35 cellular contexts compared by ENCODE assay signal in genomic region chr2:176145085-176145969, GRCh38. TPM values are rescaled to one million over a fixed set of nuclear protein-coding genes. Genes with fewer than 3 reads are reported as not detected.
"Had no signal": no experiment of that assay in that cellular context is flagged by ENCODE, and none has a peak within 500 bp of the region (broad histone marks: within the 10 kb centered on the region; RNA-seq: fewer than 3 reads in every experiment).

No MANE protein-coding gene starts in this region.

- H3K36me3 Mint-ChIP-seq: activated CD4-positive, alpha-beta memory T cell treated with anti-CD3 and anti-CD28 coated beads for 36 hours; activated naive CD4-positive, alpha-beta T cell treated with anti-CD3 and anti-CD28 coated beads, Interleukin-2, amount 10 ng/mL, durations not matched to agents 7 days and 5 days; activated naive CD8-positive, alpha-beta T cell; WTC11 had no signal

- H3K27ac Mint-ChIP-seq: activated CD4-positive, alpha-beta memory T cell treated with anti-CD3 and anti-CD28 coated beads for 36 hours; activated naive CD4-positive, alpha-beta T cell treated with anti-CD3 and anti-CD28 coated beads, Interleukin-2, amount 10 ng/mL, durations not matched to agents 7 days and 5 days; activated naive CD8-positive, alpha-beta T cell; activated naive CD8-positive, alpha-beta T cell treated with anti-CD3 and anti-CD28 coated beads, Interleukin-2, amount 50 U/mL, for 24 hours; T-helper 1 cell treated with Interleukin-12 subunit alpha and Interleukin-12 subunit beta and Interleukin-4 antibody, amounts not matched to agents 30 μg/mL and 1 μg/mL, for 36 hours; T-helper 2 cell treated with Interferon-gamma antibody and Interleukin-4, amounts not matched to agents 5 μg/mL and 100 μg/mL, for 36 hours; WTC11 had no signal

- H3K4me3 ChIP-seq: Peyer's patch, SJSA1 had no signal

- DNase-seq: activated CD4-positive, alpha-beta memory T cell treated with anti-CD3 and anti-CD28 coated beads for 36 hours; activated CD4-positive, alpha-beta T cell treated with anti-CD3 and anti-CD28 coated beads for 4 hours; activated CD4-positive, alpha-beta T cell treated with anti-CD3 and anti-CD28 coated beads, Interleukin-2, amount 50 U/mL, for 1 hour; activated CD8-positive, alpha-beta memory T cell treated with anti-CD3 and anti-CD28 coated beads, Interleukin-2, amount 50 U/mL, for 4 hours; activated effector memory CD4-positive, alpha-beta T cell treated with Interleukin-2 at 50 U/mL for 16 hours; activated naive CD4-positive, alpha-beta T cell treated with anti-CD3 and anti-CD28 coated beads, Interleukin-2, amount 10 ng/mL, durations not matched to agents 7 days and 5 days; activated naive CD8-positive, alpha-beta T cell treated with anti-CD3 and anti-CD28 coated beads, Interleukin-2, amount 50 U/mL, for 24 hours; activated T-cell treated with anti-CD3 and anti-CD28 coated beads, Interleukin-2, amount 50 U/mL, for 48 hours; anterior cingulate cortex; central memory CD4-positive, alpha-beta T cell; MM.1S; MV-4-11; NCI-H1092; NCI-H1436 treated with DMSO at 0.1 percent for 48 hours; NCI-H1694 treated with DMSO at 0.1 percent for 48 hours; NCI-H2029 treated with DMSO at 0.1 percent for 48 hours; NCI-H2107; NCI-H2171; NCI-H510A; NCI-H526; NCI-H748 treated with DMSO at 0.1 percent for 48 hours; NK-92 treated with Interleukin-12 subunit alpha and Interleukin-12 subunit beta, amount 100 ng/mL, for 24 hours; PC-3; Peyer's patch; RPMI8226; SHP77 treated with DMSO at 0.1 percent for 48 hours; SK-N-SH had no signal

- H3K36me3 ChIP-seq: Peyer's patch, SJSA1 had no signal

- H3K9me3 Mint-ChIP-seq: activated CD4-positive, alpha-beta memory T cell treated with anti-CD3 and anti-CD28 coated beads for 36 hours; activated naive CD4-positive, alpha-beta T cell treated with anti-CD3 and anti-CD28 coated beads, Interleukin-2, amount 10 ng/mL, durations not matched to agents 7 days and 5 days; activated naive CD8-positive, alpha-beta T cell treated with anti-CD3 and anti-CD28 coated beads, Interleukin-2, amount 50 U/mL, for 24 hours; T-helper 1 cell treated with Interleukin-12 subunit alpha and Interleukin-12 subunit beta and Interleukin-4 antibody, amounts not matched to agents 30 μg/mL and 1 μg/mL, for 36 hours; T-helper 2 cell treated with Interferon-gamma antibody and Interleukin-4, amounts not matched to agents 5 μg/mL and 100 μg/mL, for 36 hours; WTC11 had no signal

- ATAC-seq: activated CD4-positive, CD25-positive, alpha-beta regulatory T cell treated with anti-CD3 and anti-CD28 coated beads, Interleukin-2, amount 50 U/mL, for 24 hours; activated naive CD8-positive, alpha-beta T cell treated with anti-CD3 and anti-CD28 coated beads, Interleukin-2, amount 50 U/mL, for 24 hours; PC-3; WTC11 had no signal

- H3K27ac ChIP-seq: KMS-11, Peyer's patch, SJSA1 had no signal

- H3K9me3 ChIP-seq: Peyer's patch, SJSA1, SK-N-SH had no signal

- H3K4me1 Mint-ChIP-seq: activated naive CD4-positive, alpha-beta T cell treated with anti-CD3 and anti-CD28 coated beads, Interleukin-2, amount 10 ng/mL, durations not matched to agents 7 days and 5 days had no signal

- H3K4me3 Mint-ChIP-seq: activated CD4-positive, alpha-beta memory T cell treated with anti-CD3 and anti-CD28 coated beads for 36 hours; activated naive CD4-positive, alpha-beta T cell treated with anti-CD3 and anti-CD28 coated beads, Interleukin-2, amount 10 ng/mL, durations not matched to agents 7 days and 5 days; activated naive CD8-positive, alpha-beta T cell; activated naive CD8-positive, alpha-beta T cell treated with anti-CD3 and anti-CD28 coated beads, Interleukin-2, amount 50 U/mL, for 24 hours; T-helper 1 cell treated with Interleukin-12 subunit alpha and Interleukin-12 subunit beta and Interleukin-4 antibody, amounts not matched to agents 30 μg/mL and 1 μg/mL, for 36 hours; T-helper 2 cell treated with Interferon-gamma antibody and Interleukin-4, amounts not matched to agents 5 μg/mL and 100 μg/mL, for 36 hours; WTC11 had no signal

RNA-seq across cellular contexts. Expression of gene HOXD4, which starts 6.0 kb away (rescaled TPM):
- total RNA-seq: activated CD4-positive, alpha-beta memory T cell treated with anti-CD3 and anti-CD28 coated beads for 36 hours; LHCN-M2; WTC11 had no signal

RNA-seq across cellular contexts. Expression of gene HOXD3, which starts 11.8 kb away (rescaled TPM):
- total RNA-seq: activated CD4-positive, alpha-beta memory T cell treated with anti-CD3 and anti-CD28 coated beads for 36 hours; LHCN-M2; WTC11 had no signal

RNA-seq across cellular contexts. Expression of gene HOXD8, which starts 15.8 kb away (rescaled TPM):
- total RNA-seq: activated CD4-positive, alpha-beta memory T cell treated with anti-CD3 and anti-CD28 coated beads for 36 hours; WTC11 had no signal

RNA-seq across cellular contexts. Expression of gene HOXD9, which starts 22.8 kb away (rescaled TPM):
- total RNA-seq: activated CD4-positive, alpha-beta memory T cell treated with anti-CD3 and anti-CD28 coated beads for 36 hours; PC-3; WTC11 had no signal

RNA-seq across cellular contexts. Expression of gene HOXD10, which starts 28.7 kb away (rescaled TPM):
- total RNA-seq: activated CD4-positive, alpha-beta memory T cell treated with anti-CD3 and anti-CD28 coated beads for 36 hours; LHCN-M2; PC-3; Peyer's patch; SJSA1; WTC11 had no signal
